ENCODE assay signal across 35 cellular contexts in the genomic region with DNA sequence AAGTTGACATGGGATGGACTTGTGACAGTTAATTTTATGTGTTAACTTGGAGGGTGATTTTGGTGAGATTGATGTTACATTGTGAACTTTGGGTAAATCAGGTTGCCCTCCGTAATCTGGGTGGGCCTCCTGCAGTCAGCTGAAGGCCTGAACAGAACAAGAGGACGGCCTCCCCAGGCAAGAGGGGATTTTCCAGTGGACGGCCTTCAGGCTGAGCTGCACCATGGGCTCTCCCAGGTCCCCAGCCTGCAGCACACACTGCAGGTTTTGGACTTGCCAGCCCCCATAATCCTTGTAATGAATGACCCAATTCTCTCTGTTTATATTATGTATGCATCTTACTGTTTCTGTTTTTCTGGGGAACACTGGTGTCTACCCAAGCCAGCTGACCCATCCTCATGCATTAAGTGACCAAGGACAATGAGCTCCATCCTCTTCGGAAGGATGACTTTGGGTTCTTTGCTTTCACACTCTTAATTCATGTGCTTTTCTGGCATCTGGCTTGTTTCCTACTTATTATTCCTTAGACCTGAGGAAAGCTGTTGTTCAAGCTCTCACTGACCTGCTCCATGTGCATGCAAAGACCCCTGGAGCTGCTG.
"Had no signal": no experiment of that assay in that cellular context is flagged by ENCODE, and none has a peak within 500 bp of the region (broad histone marks: within the 10 kb centered on the region; RNA-seq: fewer than 3 reads in every experiment).

No MANE protein-coding gene starts in this region.

- H3K36me3 ChIP-seq: MG63 had no signal

- H3K4me3 ChIP-seq: MG63 had no signal

- H3K27me3 ChIP-seq: MG63 had no signal

- DNase-seq: Karpas-422, Kasumi-1, MG63, MM.1S, MV-4-11, NCI-H1048, NCI-H1092, NCI-H1092 treated with DMSO at 0.1 percent for 48 hours, NCI-H1105, NCI-H1105 treated with DMSO at 0.1 percent for 48 hours, NCI-H1417, NCI-H1417 treated with DMSO at 0.1 percent for 48 hours, NCI-H1436, NCI-H1436 treated with DMSO at 0.1 percent for 48 hours, NCI-H146, NCI-H1694, NCI-H1694 treated with DMSO at 0.1 percent for 48 hours, NCI-H187, NCI-H187 treated with DMSO at 0.1 percent for 48 hours, NCI-H1930, NCI-H2029, NCI-H2029 treated with DMSO at 0.1 percent for 48 hours, NCI-H2081, NCI-H2081 treated with DMSO at 0.1 percent for 48 hours, NCI-H2107, NCI-H2171, NCI-H2171 treated with DMSO at 0.1 percent for 48 hours, NCI-H2227 treated with DMSO at 0.1 percent for 48 hours, NCI-H226, NCI-H345, NCI-H446, NCI-H446 treated with DMSO at 0.1 percent for 48 hours, NCI-H510A, NCI-H510A treated with DMSO at 0.1 percent for 48 hours, NCI-H524 had no signal

- H3K9me3 ChIP-seq: MG63 had no signal
